ENCODE assay signal across 1 cellular context in genomic region chr17:47957591-47958490, GRCh38.
TF ChIP-seq lines count a peak whose summit lies in the region.

A gene with protein sequence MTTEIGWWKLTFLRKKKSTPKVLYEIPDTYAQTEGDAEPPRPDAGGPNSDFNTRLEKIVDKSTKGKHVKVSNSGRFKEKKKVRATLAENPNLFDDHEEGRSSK (minus strand): TSS chr17:47957883. CDS start chr17:47953234, 4,649 bp downstream.

TF ChIP-seq in WTC11, 78 proteins besides CTCF, POLR2A, EP300 and RAD21 (continued from another document):
- TF ChIP-seq, protein P1, sequence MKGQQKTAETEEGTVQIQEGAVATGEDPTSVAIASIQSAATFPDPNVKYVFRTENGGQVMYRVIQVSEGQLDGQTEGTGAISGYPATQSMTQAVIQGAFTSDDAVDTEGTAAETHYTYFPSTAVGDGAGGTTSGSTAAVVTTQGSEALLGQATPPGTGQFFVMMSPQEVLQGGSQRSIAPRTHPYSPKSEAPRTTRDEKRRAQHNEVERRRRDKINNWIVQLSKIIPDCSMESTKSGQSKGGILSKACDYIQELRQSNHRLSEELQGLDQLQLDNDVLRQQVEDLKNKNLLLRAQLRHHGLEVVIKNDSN (CRISPR knock-in tag; IDR thresholded peaks at IDR 0.05) = no peak
- TF ChIP-seq JUN (CRISPR knock-in tag; IDR thresholded peaks at IDR 0.05) = no peak
- TF ChIP-seq, protein P2, sequence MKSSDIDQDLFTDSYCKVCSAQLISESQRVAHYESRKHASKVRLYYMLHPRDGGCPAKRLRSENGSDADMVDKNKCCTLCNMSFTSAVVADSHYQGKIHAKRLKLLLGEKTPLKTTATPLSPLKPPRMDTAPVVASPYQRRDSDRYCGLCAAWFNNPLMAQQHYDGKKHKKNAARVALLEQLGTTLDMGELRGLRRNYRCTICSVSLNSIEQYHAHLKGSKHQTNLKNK (CRISPR knock-in tag; IDR thresholded peaks at IDR 0.05) = no peak
- TF ChIP-seq AR (CRISPR knock-in tag; IDR thresholded peaks at IDR 0.05) = no peak
- TF ChIP-seq, protein P3, sequence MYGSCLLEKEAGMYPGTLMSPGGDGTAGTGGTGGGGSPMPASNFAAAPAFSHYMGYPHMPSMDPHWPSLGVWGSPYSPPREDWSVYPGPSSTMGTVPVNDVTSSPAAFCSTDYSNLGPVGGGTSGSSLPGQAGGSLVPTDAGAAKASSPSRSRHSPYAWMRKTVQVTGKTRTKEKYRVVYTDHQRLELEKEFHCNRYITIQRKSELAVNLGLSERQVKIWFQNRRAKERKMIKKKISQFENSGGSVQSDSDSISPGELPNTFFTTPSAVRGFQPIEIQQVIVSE (CRISPR knock-in tag; IDR thresholded peaks at IDR 0.05; ENCODE audit: borderline replicate concordance) = no peak
- TF ChIP-seq EMX1 (CRISPR knock-in tag; IDR thresholded peaks at IDR 0.05) = no peak
- TF ChIP-seq ESRRA (CRISPR knock-in tag; IDR thresholded peaks at IDR 0.05; ENCODE audit: borderline replicate concordance) = no peak
